1 cellular context compared by ENCODE assay signal in genomic region chr2:172102858-172103359, GRCh38.
TF ChIP-seq lines count a peak whose summit lies in the region.

Gene DLX2 (minus strand): TSS chr2:172102900. CDS start chr2:172102538, 362 bp downstream.

TF ChIP-seq in K562, 482 proteins besides CTCF, POLR2A, EP300 and RAD21 (continued from another document and continues in another):
- TF ChIP-seq CTCFL (IDR thresholded peaks at IDR 0.05; ENCODE audit: borderline replicate concordance, insufficient read depth, low read depth, low read length, poor library complexity, severe bottlenecking) = no peak
- TF ChIP-seq MYC (IDR thresholded peaks at IDR 0.05; ENCODE audit: low read depth, low read length) = peak; percentile 75
- TF ChIP-seq MYC (CRISPR knock-in tag; IDR thresholded peaks at IDR 0.05; ENCODE audit: borderline replicate concordance, low read depth) = no peak
- no peak for TF ChIP-seq ZNF668 (CRISPR knock-in tag; IDR thresholded peaks at IDR 0.05)
- no peak for TF ChIP-seq SRSF9 (IDR thresholded peaks at IDR 0.05; ENCODE audit: borderline replicate concordance, low read depth, low read length)
- TF ChIP-seq GABPB2 (CRISPR knock-in tag; conservative IDR thresholded peaks at IDR 0.05) = no peak
- no peak for TF ChIP-seq HOMEZ (CRISPR knock-in tag; IDR thresholded peaks at IDR 0.05)
- TF ChIP-seq PPARD (CRISPR knock-in tag; IDR thresholded peaks at IDR 0.05) = no peak
- TF ChIP-seq SREBF1 (IDR thresholded peaks at IDR 0.05; ENCODE audit: borderline replicate concordance, low read depth, low read length) = no peak
- no peak for TF ChIP-seq ARID2 (IDR thresholded peaks at IDR 0.05)
- TF ChIP-seq JUN (IDR thresholded peaks at IDR 0.05; ENCODE audit: borderline replicate concordance, low read depth, low read length) = peak; percentile 36; the same call in 1 of the 2 replicates
- no peak for TF ChIP-seq JUN (CRISPR knock-in tag; IDR thresholded peaks at IDR 0.05; ENCODE audit: borderline replicate concordance)
- TF ChIP-seq HBP1 (CRISPR knock-in tag; IDR thresholded peaks at IDR 0.05) = 0 out of 2 replicates have a peak, but pooled peaks have one; percentile 23
- no peak for TF ChIP-seq ZNF280A (IDR thresholded peaks at IDR 0.05; ENCODE audit: low read depth, partially characterized antibody)
- no peak for TF ChIP-seq TEAD4 (IDR thresholded peaks at IDR 0.05; ENCODE audit: low read length)
- TF ChIP-seq TEAD4 (CRISPR knock-in tag; IDR thresholded peaks at IDR 0.05; ENCODE audit: borderline replicate concordance) = no peak
- peak; percentile 74 for TF ChIP-seq CXXC5 (CRISPR knock-in tag; IDR thresholded peaks at IDR 0.05)
- TF ChIP-seq MXD1 (CRISPR knock-in tag; IDR thresholded peaks at IDR 0.05; ENCODE audit: borderline replicate concordance, poor library complexity, severe bottlenecking) = no peak
- peak; percentile 83 for TF ChIP-seq POLR2G (IDR thresholded peaks at IDR 0.05; ENCODE audit: low read depth, low read length)
- TF ChIP-seq JUND (IDR thresholded peaks at IDR 0.05; ENCODE audit: borderline replicate concordance, low read depth, low read length) = peak; percentile 61; the same call in 1 of the 2 replicates
- no peak for TF ChIP-seq JUND (tag; IDR thresholded peaks at IDR 0.05; ENCODE audit: borderline replicate concordance, low read depth, low read length)
- no peak for TF ChIP-seq U2AF1 (optimal IDR thresholded peaks at IDR 0.05; ENCODE audit: low read depth, low read length)
- no peak for TF ChIP-seq SIN3B (IDR thresholded peaks at IDR 0.05; ENCODE audit: low read depth)
- TF ChIP-seq STAG1 (CRISPR knock-in tag; IDR thresholded peaks at IDR 0.05; ENCODE audit: borderline replicate concordance) = 0 out of 2 replicates have a peak, but pooled peaks have one; percentile 19
- peak; percentile 77 for TF ChIP-seq HDAC2 (IDR thresholded peaks at IDR 0.05)
- no peak for TF ChIP-seq ZNF277 (CRISPR knock-in tag; IDR thresholded peaks at IDR 0.05; ENCODE audit: borderline replicate concordance)
- TF ChIP-seq IRF1 (CRISPR knock-in tag; IDR thresholded peaks at IDR 0.05; ENCODE audit: borderline replicate concordance) = no peak
- no peak for TF ChIP-seq SAFB (IDR thresholded peaks at IDR 0.05; ENCODE audit: borderline replicate concordance, low read depth, low read length)
- TF ChIP-seq HDAC1 (IDR thresholded peaks at IDR 0.05) = peak in 1 of 2 experiments; percentile 92; a peak in 2 of 4 replicates
- TF ChIP-seq NR4A1 (CRISPR knock-in tag; IDR thresholded peaks at IDR 0.05) = no peak
- TF ChIP-seq NR4A1 (tag; IDR thresholded peaks at IDR 0.05) = no peak
- TF ChIP-seq THAP7 (CRISPR knock-in tag; IDR thresholded peaks at IDR 0.05) = 0 out of 2 replicates have a peak, but pooled peaks have one; percentile 30
- no peak for TF ChIP-seq KLF6 (CRISPR knock-in tag; IDR thresholded peaks at IDR 0.05; ENCODE audit: borderline replicate concordance)
- no peak for TF ChIP-seq ADNP (tag; IDR thresholded peaks at IDR 0.05)
- no peak for TF ChIP-seq ESRRB (CRISPR knock-in tag; IDR thresholded peaks at IDR 0.05; ENCODE audit: borderline replicate concordance)
- no peak for TF ChIP-seq ZC3H4 (CRISPR knock-in tag; IDR thresholded peaks at IDR 0.05; ENCODE audit: borderline replicate concordance)
- TF ChIP-seq SRSF7 (optimal IDR thresholded peaks at IDR 0.05; ENCODE audit: low read depth, low read length) = no peak
- peak; percentile 65; the same call in 1 of the 2 replicates for TF ChIP-seq ZBTB7A (IDR thresholded peaks at IDR 0.05; ENCODE audit: borderline replicate concordance, control insufficient read depth, low read depth, low read length)
- TF ChIP-seq FOXA1 (IDR thresholded peaks at IDR 0.05; ENCODE audit: borderline replicate concordance) = no peak
- TF ChIP-seq PREB (CRISPR knock-in tag; IDR thresholded peaks at IDR 0.05) = peak; percentile 85; the same call in 1 of the 2 replicates
- TF ChIP-seq ZNF583 (CRISPR knock-in tag; IDR thresholded peaks at IDR 0.05) = no peak
- no peak for TF ChIP-seq COPS2 (conservative IDR thresholded peaks at IDR 0.05)
- TF ChIP-seq CGGBP1 (CRISPR knock-in tag; IDR thresholded peaks at IDR 0.05) = no peak
- no peak; the same call in 1 of the 2 replicates for TF ChIP-seq PHF8 (IDR thresholded peaks at IDR 0.05; ENCODE audit: borderline replicate concordance, low read length)
- no peak for TF ChIP-seq SNIP1 (IDR thresholded peaks at IDR 0.05; ENCODE audit: low read depth)
- TF ChIP-seq RUNX1 (IDR thresholded peaks at IDR 0.05; ENCODE audit: low read depth) = no peak
- no peak for TF ChIP-seq HMBOX1 (IDR thresholded peaks at IDR 0.05)
- no peak for TF ChIP-seq ZNF3 (CRISPR knock-in tag; IDR thresholded peaks at IDR 0.05)
- TF ChIP-seq ZNF143 (CRISPR knock-in tag; IDR thresholded peaks at IDR 0.05) = no peak
- TF ChIP-seq TAL1 (IDR thresholded peaks at IDR 0.05) = no peak
- no peak for TF ChIP-seq MAFK (IDR thresholded peaks at IDR 0.05; ENCODE audit: low read length)
- TF ChIP-seq NRF1 (conservative IDR thresholded peaks at IDR 0.05 in 1 of 2, IDR thresholded peaks at IDR 0.05 in 1 of 2) = peak; percentile 20 to 21; a peak in 1 of 4 replicates
